1 cellular context compared by ENCODE assay signal in the genomic region with DNA sequence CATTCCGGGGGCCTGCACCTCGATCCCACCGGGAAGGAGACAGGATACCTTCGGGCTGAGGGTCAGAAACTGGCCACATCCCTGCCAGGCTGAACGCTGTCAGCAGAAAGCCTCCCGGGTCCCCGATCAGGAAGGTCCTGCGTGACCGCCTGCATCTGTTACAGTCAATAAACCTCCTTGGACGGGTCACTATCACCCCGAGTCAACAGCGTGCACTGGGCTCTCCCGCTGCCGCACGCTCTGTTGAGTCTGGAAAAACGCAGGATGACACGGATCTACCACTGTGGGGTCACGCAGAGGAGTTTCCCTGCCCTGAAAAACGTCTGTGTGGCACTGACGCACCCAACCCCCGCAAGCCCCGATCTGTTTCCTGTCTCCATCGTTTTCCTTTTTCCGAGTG.
TF ChIP-seq lines count a peak whose summit lies in the region.

No MANE protein-coding gene starts in this region.

TF ChIP-seq in H1, 55 proteins besides CTCF, POLR2A, EP300 and RAD21 (continued from another document):
- TF ChIP-seq SP4 (IDR thresholded peaks at IDR 0.05; ENCODE audit: low read length): no peak
- TF ChIP-seq RBBP5 (IDR thresholded peaks at IDR 0.05; ENCODE audit: borderline replicate concordance, low read depth, low read length): no peak
- TF ChIP-seq KDM1A (IDR thresholded peaks at IDR 0.05; ENCODE audit: borderline replicate concordance, low read length): no peak
- no peak for TF ChIP-seq ASH2L (IDR thresholded peaks at IDR 0.05; ENCODE audit: low read length)
- no peak for TF ChIP-seq CBX5 (IDR thresholded peaks at IDR 0.05; ENCODE audit: low read depth, low read length)
- no peak for TF ChIP-seq NRF1 (IDR thresholded peaks at IDR 0.05; ENCODE audit: low read depth, low read length)
- TF ChIP-seq BCL11A (IDR thresholded peaks at IDR 0.05; ENCODE audit: low read depth in 2 of 2, low read length in 2 of 2): no peak
- no peak for TF ChIP-seq CTBP2 (IDR thresholded peaks at IDR 0.05; ENCODE audit: borderline replicate concordance, insufficient read depth, insufficient read length, low read length)
